ENCODE assay signal across 2 cellular contexts in the genomic region with DNA sequence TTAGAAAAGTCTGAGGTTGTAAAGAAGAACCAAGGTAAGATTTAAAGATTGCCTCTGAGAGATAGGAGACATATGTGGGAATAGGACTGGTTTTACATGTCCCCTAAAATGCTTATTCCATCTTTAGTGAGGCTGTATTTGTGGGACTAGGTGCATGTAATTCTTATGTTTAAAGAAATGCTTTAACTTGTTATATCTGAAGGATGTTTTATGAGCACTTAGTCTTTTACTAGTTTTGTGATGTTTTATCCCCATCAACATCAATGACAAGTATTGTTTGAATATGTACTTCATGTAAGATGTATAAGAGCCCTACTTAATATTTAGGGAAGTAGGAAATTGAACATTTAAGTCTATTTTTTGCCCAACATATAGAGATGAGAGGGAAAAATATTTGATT.
TF ChIP-seq lines count a peak whose summit lies in the region.

No MANE protein-coding gene starts in this region.

TF ChIP-seq in SK-N-SH, 30 proteins besides CTCF, POLR2A, EP300 and RAD21:
- TF ChIP-seq, protein P1, sequence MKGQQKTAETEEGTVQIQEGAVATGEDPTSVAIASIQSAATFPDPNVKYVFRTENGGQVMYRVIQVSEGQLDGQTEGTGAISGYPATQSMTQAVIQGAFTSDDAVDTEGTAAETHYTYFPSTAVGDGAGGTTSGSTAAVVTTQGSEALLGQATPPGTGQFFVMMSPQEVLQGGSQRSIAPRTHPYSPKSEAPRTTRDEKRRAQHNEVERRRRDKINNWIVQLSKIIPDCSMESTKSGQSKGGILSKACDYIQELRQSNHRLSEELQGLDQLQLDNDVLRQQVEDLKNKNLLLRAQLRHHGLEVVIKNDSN (IDR thresholded peaks at IDR 0.05; ENCODE audit: borderline replicate concordance, low read depth) = no peak
- TF ChIP-seq NRF1 (IDR thresholded peaks at IDR 0.05; ENCODE audit: low read depth, low read length) = no peak
- TF ChIP-seq, protein P2, sequence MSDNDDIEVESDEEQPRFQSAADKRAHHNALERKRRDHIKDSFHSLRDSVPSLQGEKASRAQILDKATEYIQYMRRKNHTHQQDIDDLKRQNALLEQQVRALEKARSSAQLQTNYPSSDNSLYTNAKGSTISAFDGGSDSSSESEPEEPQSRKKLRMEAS (IDR thresholded peaks at IDR 0.05; ENCODE audit: low read depth) = no peak

TF ChIP-seq in SK-N-SH treated with all-trans-retinoic acid at 6 μM for 48 hours, 23 proteins besides CTCF, POLR2A, EP300 and RAD21:
- TF ChIP-seq ZNF8 (CRISPR knock-in tag; IDR thresholded peaks at IDR 0.05) (no peak), ZFP30 (CRISPR knock-in tag; IDR thresholded peaks at IDR 0.05) (no peak), ISL1 (CRISPR knock-in tag; IDR thresholded peaks at IDR 0.05) (no peak), OSR1 (CRISPR knock-in tag; IDR thresholded peaks at IDR 0.05) (no peak), RARB (CRISPR knock-in tag; IDR thresholded peaks at IDR 0.05) (no peak)
- TF ChIP-seq, protein P3, sequence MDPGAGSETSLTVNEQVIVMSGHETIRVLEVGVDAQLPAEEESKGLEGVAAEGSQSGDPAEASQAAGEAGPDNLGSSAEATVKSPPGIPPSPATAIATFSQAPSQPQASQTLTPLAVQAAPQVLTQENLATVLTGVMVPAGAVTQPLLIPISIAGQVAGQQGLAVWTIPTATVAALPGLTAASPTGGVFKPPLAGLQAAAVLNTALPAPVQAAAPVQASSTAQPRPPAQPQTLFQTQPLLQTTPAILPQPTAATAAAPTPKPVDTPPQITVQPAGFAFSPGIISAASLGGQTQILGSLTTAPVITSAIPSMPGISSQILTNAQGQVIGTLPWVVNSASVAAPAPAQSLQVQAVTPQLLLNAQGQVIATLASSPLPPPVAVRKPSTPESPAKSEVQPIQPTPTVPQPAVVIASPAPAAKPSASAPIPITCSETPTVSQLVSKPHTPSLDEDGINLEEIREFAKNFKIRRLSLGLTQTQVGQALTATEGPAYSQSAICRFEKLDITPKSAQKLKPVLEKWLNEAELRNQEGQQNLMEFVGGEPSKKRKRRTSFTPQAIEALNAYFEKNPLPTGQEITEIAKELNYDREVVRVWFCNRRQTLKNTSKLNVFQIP (CRISPR knock-in tag; IDR thresholded peaks at IDR 0.05; ENCODE audit: borderline replicate concordance, low read depth) = no peak
